21 cellular contexts compared by ENCODE assay signal in the genomic region with DNA sequence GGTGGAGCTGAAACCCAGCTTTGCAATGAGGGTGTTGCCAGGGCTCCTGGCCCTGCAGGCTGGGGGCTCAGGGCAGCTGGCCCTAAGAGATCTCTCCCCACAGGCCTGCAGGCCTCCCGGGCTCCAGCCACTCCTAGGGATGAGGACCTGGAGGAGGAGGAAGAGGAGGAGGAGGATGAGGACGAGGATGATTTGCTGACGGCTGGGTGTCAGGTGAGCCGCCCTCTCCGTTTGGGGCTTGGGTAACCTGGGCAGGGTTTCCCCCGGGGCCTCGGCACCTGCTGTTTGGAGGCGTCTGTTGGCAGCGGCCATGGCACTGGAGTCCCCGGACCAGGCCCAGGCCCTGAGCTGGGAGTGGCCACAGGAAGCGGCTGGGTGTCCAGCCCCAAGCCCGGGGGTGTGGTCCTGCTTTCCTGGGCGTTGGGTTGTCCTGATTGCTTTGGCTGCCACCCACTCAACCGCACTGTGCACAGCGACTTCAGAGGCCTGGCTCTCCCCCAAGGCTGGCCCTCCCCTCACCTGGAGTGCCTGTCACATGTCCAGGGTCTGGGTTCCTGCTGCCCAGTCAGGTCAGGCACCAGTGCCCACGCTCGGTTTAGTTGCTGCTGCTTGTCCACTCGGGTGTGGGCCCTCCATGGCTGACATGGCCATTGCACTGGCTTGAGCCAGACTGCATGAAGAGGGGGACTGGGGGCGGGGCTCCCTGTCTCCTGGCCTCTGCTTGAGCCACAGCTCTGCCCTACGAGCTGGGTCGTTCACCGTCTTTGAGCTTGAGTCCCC. TPM values are rescaled to one million over a fixed set of nuclear protein-coding genes. Genes with fewer than 3 reads are reported as not detected.
DNase-seq lines count a peak whose midpoint lies in the region; ATAC-seq, FAIRE-seq and TF ChIP-seq lines count a peak whose summit lies in the region.
"Had no signal": no experiment of that assay in that cellular context is flagged by ENCODE, and none has a peak within 500 bp of the region (broad histone marks: within the 10 kb centered on the region; RNA-seq: fewer than 3 reads in every experiment).

No MANE protein-coding gene starts in this region.

- H3K9me3 ChIP-seq in HepG2 (ENCODE audit: low read length): no peaks in the 10 kb centered on the region
- H3K9me3 ChIP-seq in right lobe of liver: no peaks in the 10 kb centered on the region
- no peaks in the 10 kb centered on the region for H3K9me3 ChIP-seq in thyroid gland
- H3K9me3 ChIP-seq: A549, Caco-2 had no signal

- intact Hi-C loops in activated CD8-positive, alpha-beta T cell treated with anti-CD3 and anti-CD28 coated beads for 36 hours (cut with micrococcal nuclease): no loop called here
- intact Hi-C loops in HepG2 (cut with micrococcal nuclease; ENCODE audit: unreplicated experiment): no loop called here
- intact Hi-C loops in right lobe of liver (cut with DNase I): no loop called here
- intact Hi-C loops in thyroid gland (cut with DNase I): no loop called here

- H3K4me3 Mint-ChIP-seq in activated CD8-positive, alpha-beta T cell treated with anti-CD3 and anti-CD28 coated beads for 36 hours: no peak overlapping the region
- no peak overlapping the region for H3K4me3 Mint-ChIP-seq in activated CD8-positive, alpha-beta T cell treated with anti-CD3 and anti-CD28 coated beads, Interleukin-2, amount 10 ng/mL, durations not matched to agents 7 days and 5 days
- no peak overlapping the region for H3K4me3 Mint-ChIP-seq in WTC11
- H3K4me3 Mint-ChIP-seq: CD4-positive, alpha-beta T cell; GM23338 had no signal

- H3K4me3 ChIP-seq in HepG2 (replicated peaks in 1 of 3; ENCODE audit: insufficient read depth in 1 of 3, low read depth in 2 of 3, low read length in 3 of 3): no peak overlapping the region
- no peak overlapping the region for H3K4me3 ChIP-seq in right lobe of liver
- H3K4me3 ChIP-seq in thyroid gland (replicated peaks in 1 of 3): no peak overlapping the region
- H3K4me3 ChIP-seq: A549, GM23338 had no signal

- CTCF ChIA-PET in activated CD8-positive, alpha-beta T cell treated with anti-CD3 and anti-CD28 coated beads for 36 hours (lab: Charles Lee): no interaction called here
- CTCF ChIA-PET in activated CD8-positive, alpha-beta T cell treated with anti-CD3 and anti-CD28 coated beads, Interleukin-2, amount 10 ng/mL, durations not matched to agents 7 days and 5 days (lab: Charles Lee): no interaction called here
- CTCF ChIA-PET in HepG2 (lab: Yijun Ruan, JAX; ENCODE audit: low intra/inter-chr PET ratio, low total read pairs) (no interaction called here), WTC11 (lab: Charles Lee) (no interaction called here)

- peaks cover 3% of the 10 kb centered on the region for H3K9me3 Mint-ChIP-seq in activated CD8-positive, alpha-beta T cell treated with anti-CD3 and anti-CD28 coated beads for 36 hours
- H3K9me3 Mint-ChIP-seq in activated CD8-positive, alpha-beta T cell treated with anti-CD3 and anti-CD28 coated beads, Interleukin-2, amount 10 ng/mL, durations not matched to agents 7 days and 5 days (ENCODE audit: insufficient read depth): no peaks in the 10 kb centered on the region
- no peaks in the 10 kb centered on the region for H3K9me3 Mint-ChIP-seq in WTC11
- H3K9me3 Mint-ChIP-seq: CD4-positive, alpha-beta T cell; GM23338 had no signal

- TF ChIP-seq EP300 in HepG2 (IDR thresholded peaks at IDR 0.05; ENCODE audit: low read depth in 2 of 2, low read length in 2 of 2): no peak
- TF ChIP-seq EP300 in HepG2 (CRISPR knock-in tag; IDR thresholded peaks at IDR 0.05; ENCODE audit: borderline replicate concordance): no peak

- no peak for TF ChIP-seq RAD21 in HepG2 (CRISPR knock-in tag; IDR thresholded peaks at IDR 0.05)

- H3K27ac ChIP-seq in HepG2 (ENCODE audit: extremely low read length, insufficient read depth, low read length) (no peak overlapping the region), right lobe of liver (no peak overlapping the region), thyroid gland (peak overlapping the region; percentile 88 to 93 (median 89))
- H3K27ac ChIP-seq: 22Rv1, A549, C4-2B had no signal

- peaks cover 19 to 46% of the 10 kb centered on the region in 2 experiments; a peak in 4 of 5 replicates for H3K36me3 ChIP-seq in HepG2 (replicated peaks in 1 of 2; ENCODE audit: control insufficient read depth in 1 of 2, insufficient read depth in 2 of 2, low read length in 2 of 2)
- peaks cover 0 to 37% (median 7%) of the 10 kb centered on the region in 4 donors for H3K36me3 ChIP-seq in right lobe of liver
- H3K36me3 ChIP-seq in thyroid gland: peaks cover 9 to 24% of the 10 kb centered on the region in 2 donors

- TF ChIP-seq CTCF in activated CD8-positive, alpha-beta T cell treated with anti-CD3 and anti-CD28 coated beads for 36 hours (IDR thresholded peaks at IDR 0.05): no peak
- TF ChIP-seq CTCF in HepG2 (CRISPR knock-in tag; IDR thresholded peaks at IDR 0.05): no peak
- no peak for TF ChIP-seq CTCF in right lobe of liver (IDR thresholded peaks at IDR 0.05)
- no peak for TF ChIP-seq CTCF in WTC11 (IDR thresholded peaks at IDR 0.05)
- peak in 1 of 6 experiments; percentile 13 for TF ChIP-seq CTCF in thyroid gland (IDR thresholded peaks at IDR 0.05)

- H3K27me3 Mint-ChIP-seq in activated CD8-positive, alpha-beta T cell treated with anti-CD3 and anti-CD28 coated beads for 36 hours: no peaks in the 10 kb centered on the region
- no peaks in the 10 kb centered on the region for H3K27me3 Mint-ChIP-seq in activated CD8-positive, alpha-beta T cell treated with anti-CD3 and anti-CD28 coated beads, Interleukin-2, amount 10 ng/mL, durations not matched to agents 7 days and 5 days (ENCODE audit: low read depth)
- no peaks in the 10 kb centered on the region for H3K27me3 Mint-ChIP-seq in WTC11 (ENCODE audit: low read depth)
- H3K27me3 Mint-ChIP-seq: CD4-positive, alpha-beta T cell had no signal

- H3K27ac Mint-ChIP-seq in activated CD8-positive, alpha-beta T cell treated with anti-CD3 and anti-CD28 coated beads for 36 hours: peak overlapping the region; percentile 34
- H3K27ac Mint-ChIP-seq in activated CD8-positive, alpha-beta T cell treated with anti-CD3 and anti-CD28 coated beads, Interleukin-2, amount 10 ng/mL, durations not matched to agents 7 days and 5 days: no peak overlapping the region
- H3K27ac Mint-ChIP-seq in WTC11: no peak overlapping the region
- H3K27ac Mint-ChIP-seq: CD4-positive, alpha-beta T cell; GM23338 had no signal

- H3K4me1 Mint-ChIP-seq in activated CD8-positive, alpha-beta T cell treated with anti-CD3 and anti-CD28 coated beads for 36 hours (ENCODE audit: low read depth): peaks cover 21% of the 10 kb centered on the region
- H3K4me1 Mint-ChIP-seq in activated CD8-positive, alpha-beta T cell treated with anti-CD3 and anti-CD28 coated beads, Interleukin-2, amount 10 ng/mL, durations not matched to agents 7 days and 5 days (ENCODE audit: low read depth): peaks cover 22% of the 10 kb centered on the region
- peaks cover 14% of the 10 kb centered on the region for H3K4me1 Mint-ChIP-seq in WTC11

- in situ Hi-C loops in HepG2 (cut with HindIII; ENCODE audit: extremely low pct_ligation_motif_present, low pct_unique_long_range_greater_than_20kb): no loop called here

- no peaks in the 10 kb centered on the region for H4K20me1 ChIP-seq in HepG2 (ENCODE audit: insufficient read depth, low read length)

- no peak overlapping the region for H2AFZ ChIP-seq in HepG2 (ENCODE audit: low read length)
- H2AFZ ChIP-seq: GM23338 had no signal

- POLR2A ChIA-PET in activated CD8-positive, alpha-beta T cell treated with anti-CD3 and anti-CD28 coated beads for 36 hours (lab: Charles Lee): no interaction called here
- POLR2A ChIA-PET in activated CD8-positive, alpha-beta T cell treated with anti-CD3 and anti-CD28 coated beads, Interleukin-2, amount 10 ng/mL, durations not matched to agents 7 days and 5 days (lab: Charles Lee): no interaction called here
- POLR2A ChIA-PET in HepG2 (lab: Yijun Ruan, JAX): no interaction called here
- POLR2A ChIA-PET in WTC11 (lab: Charles Lee): no interaction called here

- 98% methylated on average over 12 of the region's 22 CpGs for WGBS in HepG2 (ENCODE audit: low lambda C conversion rate)
- WGBS in right lobe of liver (ENCODE audit: insufficient coverage, low coverage, low lambda C conversion rate, missing lambda C conversion rate): no CpG with 5 or more reads among the region's 22 CpGs
- WGBS in thyroid gland, 2 donors: 41 to 69% methylated on average over 8 to 13 of the region's 22 CpGs

- H3K9ac ChIP-seq in HepG2 (ENCODE audit: insufficient read depth, low read depth, low read length): no peak overlapping the region

- no peak for TF ChIP-seq POLR2A in HepG2 (IDR thresholded peaks at IDR 0.05; ENCODE audit: insufficient read depth in 1 of 2, low read depth in 2 of 2, low read length in 2 of 2)
- no peak for TF ChIP-seq POLR2A in right lobe of liver (IDR thresholded peaks at IDR 0.05)
- TF ChIP-seq POLR2A in thyroid gland (IDR thresholded peaks at IDR 0.05): peak in 1 of 2 donors; percentile 43

- H3K27me3 ChIP-seq in HepG2 (ENCODE audit: control insufficient read depth in 1 of 2, insufficient read depth in 2 of 2, low read length in 2 of 2) (no peaks in the 10 kb centered on the region), right lobe of liver (no peaks in the 10 kb centered on the region), thyroid gland (no peaks in the 10 kb centered on the region)

- peaks cover 22% of the 10 kb centered on the region for H3K4me1 ChIP-seq in HepG2 (ENCODE audit: insufficient read depth, low read length)
- no peaks in the 10 kb centered on the region for H3K4me1 ChIP-seq in right lobe of liver
- H3K4me1 ChIP-seq in thyroid gland: peaks cover 25 to 54% of the 10 kb centered on the region in 2 donors
- H3K4me1 ChIP-seq: Caco-2 had no signal

- H3K4me2 ChIP-seq in HepG2 (ENCODE audit: low read depth, low read length): no peak overlapping the region
- H3K4me2 ChIP-seq: A549, GM23338 had no signal

- peaks cover 11% of the 10 kb centered on the region for H3K79me2 ChIP-seq in HepG2 (ENCODE audit: insufficient read depth, low read length)

- BruUV-seq in HepG2 (replicated peaks; lab: Mats Ljungman, UMichigan): no TSS peak

- no peak for FAIRE-seq in HepG2 (lab: Jason Lieb, UNC)
- FAIRE-seq: A549, D721Med, GM12892, GM18507, H54 had no signal

- peaks cover 38% of the 10 kb centered on the region for H3K36me3 Mint-ChIP-seq in activated CD8-positive, alpha-beta T cell treated with anti-CD3 and anti-CD28 coated beads for 36 hours (ENCODE audit: low read depth)
- peaks cover 69% of the 10 kb centered on the region for H3K36me3 Mint-ChIP-seq in activated CD8-positive, alpha-beta T cell treated with anti-CD3 and anti-CD28 coated beads, Interleukin-2, amount 10 ng/mL, durations not matched to agents 7 days and 5 days (ENCODE audit: low read depth)
- H3K36me3 Mint-ChIP-seq in WTC11: no peaks in the 10 kb centered on the region

- ATAC-seq in activated CD8-positive, alpha-beta T cell treated with anti-CD3 and anti-CD28 coated beads for 36 hours: no peak
- no peak for ATAC-seq in activated CD8-positive, alpha-beta T cell treated with anti-CD3 and anti-CD28 coated beads, Interleukin-2, amount 10 ng/mL, durations not matched to agents 7 days and 5 days
- ATAC-seq in HepG2: no peak
- no peak for ATAC-seq in right lobe of liver
- no peak for ATAC-seq in WTC11
- ATAC-seq: A549, GM23338, HCT116 had no signal

- no peak for DNase-seq in activated CD8-positive, alpha-beta T cell treated with anti-CD3 and anti-CD28 coated beads for 36 hours
- DNase-seq in activated CD8-positive, alpha-beta T cell treated with anti-CD3 and anti-CD28 coated beads, Interleukin-2, amount 10 ng/mL, durations not matched to agents 7 days and 5 days: no peak
- DNase-seq in HepG2 (ENCODE audit: low spot score) (no peak), right lobe of liver (no peak), WTC11 (ENCODE audit: low spot score) (no peak), thyroid gland (peak; percentile 100), cerebellar nuclear complex (lab: John Stamatoyannopoulos, UW) (no peak), activated gamma-delta T cell treated with Interleukin-2 at 50 U/mL for 16 hours (no peak)
- DNase-seq: AML-193; Caco-2; CD4-positive, alpha-beta T cell; GDM1 had no signal

RNA-seq across cellular contexts. Expression of gene ZNF316, which starts 5.9 kb away (rescaled TPM):
- 10 to 100 TPM; 17.7 to 18.8 TPM for total RNA-seq in activated CD8-positive, alpha-beta T cell treated with anti-CD3 and anti-CD28 coated beads for 36 hours
- 10 to 100 TPM; 24.2 to 26.8 TPM for total RNA-seq in activated CD8-positive, alpha-beta T cell treated with anti-CD3 and anti-CD28 coated beads, Interleukin-2, amount 10 ng/mL, durations not matched to agents 7 days and 5 days
- total RNA-seq in HepG2 (2016; rRNA removed; fragmentation: Illumina TruSeq; extraction: Trizol): 5.3 and 9.9 TPM in 2 replicates
- 1.4 and 1.9 TPM in 2 replicates for total RNA-seq in HepG2 (2016; cell fraction: cytosol; rRNA removed; fragmentation: Illumina TruSeq; extraction: Trizol; ENCODE audit: low read depth)
- total RNA-seq in HepG2 (2016; cell fraction: insoluble cytoplasmic fraction; rRNA removed; fragmentation: Illumina TruSeq; extraction: Trizol): 3.8 and 8.2 TPM in 2 replicates
- 1.5 and 1.9 TPM in 2 replicates for total RNA-seq in HepG2 (2016; cell fraction: membrane; rRNA removed; fragmentation: Illumina TruSeq; extraction: Trizol)
- total RNA-seq in HepG2 (2016; cell fraction: nucleus; rRNA removed; fragmentation: Illumina TruSeq; extraction: Trizol): 6.6 and 7.7 TPM in 2 replicates
- 4.3 and 5.6 TPM in 2 replicates for polyA plus RNA-seq in HepG2 (2011; rRNA removed)
- 2.3 and 3.2 TPM in 2 replicates for polyA plus RNA-seq in HepG2 (2011; cell fraction: cytosol; rRNA removed)
- polyA plus RNA-seq in HepG2 (2011; cell fraction: nucleus; rRNA removed): 35.5 and 38.7 TPM in 2 replicates
- polyA plus RNA-seq in HepG2 (2012): 10.3 and 12.2 TPM in 2 replicates
- polyA plus RNA-seq in HepG2 (2016; cell fraction: cytosol; fragmentation: Illumina TruSeq; extraction: Trizol; ENCODE audit: low read depth): 0.19 and 0.27 TPM in 2 replicates
- polyA plus RNA-seq in HepG2 (2016; cell fraction: insoluble cytoplasmic fraction; fragmentation: Illumina TruSeq; extraction: Trizol; ENCODE audit: low read depth): 3.8 and 4.0 TPM in 2 replicates
- polyA plus RNA-seq in HepG2 (2016; cell fraction: membrane; fragmentation: Illumina TruSeq; extraction: Trizol; ENCODE audit: low read depth): 0.60 and 1.1 TPM in 2 replicates
- polyA plus RNA-seq in HepG2 (2016; cell fraction: nucleus; fragmentation: Illumina TruSeq; extraction: Trizol; ENCODE audit: insufficient read depth, low read depth): 31.1 and 32.1 TPM in 2 replicates
- polyA minus RNA-seq in HepG2 (2011; rRNA and poly(A)+ RNA removed; ENCODE audit: low replicate concordance): 4.5 and 7.7 TPM in 2 replicates
- 3.2 and 3.8 TPM in 2 replicates for polyA minus RNA-seq in HepG2 (2011; cell fraction: cytosol; rRNA and poly(A)+ RNA removed)
- 5.9 and 7.0 TPM in 2 replicates for polyA minus RNA-seq in HepG2 (2011; cell fraction: nucleus; rRNA and poly(A)+ RNA removed)
- total RNA-seq in right lobe of liver: 10 to 100 TPM in 4 of 6 experiments, 1 to 10 TPM in 2; 9.5 to 25.1 (median 15.2) TPM
- total RNA-seq in WTC11 (2021): 15.1 to 19.9 TPM (median 18.8 TPM) in 3 replicates
- total RNA-seq in thyroid gland: 10 to 100 TPM; 40.6 to 63.7 (median 49.5) TPM

RNA-seq across cellular contexts. Expression of gene ZNF853, which starts 27.6 kb away (rescaled TPM):
- total RNA-seq in activated CD8-positive, alpha-beta T cell treated with anti-CD3 and anti-CD28 coated beads for 36 hours: 1 to 10 TPM; 1.3 to 1.8 TPM
- total RNA-seq in activated CD8-positive, alpha-beta T cell treated with anti-CD3 and anti-CD28 coated beads, Interleukin-2, amount 10 ng/mL, durations not matched to agents 7 days and 5 days: 1 to 10 TPM in 1 of 2 experiments, under 1 TPM in 1; 0.78 to 1.0 TPM
- total RNA-seq in HepG2 (2016; rRNA removed; fragmentation: Illumina TruSeq; extraction: Trizol) (2.1 and 2.5 TPM in 2 replicates), right lobe of liver (under 1 TPM; 0.20 to 0.98 (median 0.37) TPM), WTC11 (2021) (7.7 to 8.0 TPM (median 8.0 TPM) in 3 replicates), thyroid gland (10 to 100 TPM; 17.2 to 27.4 (median 22.1) TPM)
- 0.61 and 1.3 TPM in 2 replicates for total RNA-seq in HepG2 (2016; cell fraction: cytosol; rRNA removed; fragmentation: Illumina TruSeq; extraction: Trizol; ENCODE audit: low read depth)
- 1.9 and 2.0 TPM in 2 replicates for total RNA-seq in HepG2 (2016; cell fraction: insoluble cytoplasmic fraction; rRNA removed; fragmentation: Illumina TruSeq; extraction: Trizol)
- total RNA-seq in HepG2 (2016; cell fraction: membrane; rRNA removed; fragmentation: Illumina TruSeq; extraction: Trizol): 3.2 and 3.3 TPM in 2 replicates
- 1.5 and 1.9 TPM in 2 replicates for total RNA-seq in HepG2 (2016; cell fraction: nucleus; rRNA removed; fragmentation: Illumina TruSeq; extraction: Trizol)
- 6.2 and 10.8 TPM in 2 replicates for polyA plus RNA-seq in HepG2 (2011; rRNA removed)
- polyA plus RNA-seq in HepG2 (2011; cell fraction: cytosol; rRNA removed): 7.2 and 8.2 TPM in 2 replicates
- 4.4 and 5.8 TPM in 2 replicates for polyA plus RNA-seq in HepG2 (2011; cell fraction: nucleus; rRNA removed)
- polyA plus RNA-seq in HepG2 (2012): 4.2 and 5.1 TPM in 2 replicates
- polyA plus RNA-seq in HepG2 (2016; cell fraction: cytosol; fragmentation: Illumina TruSeq; extraction: Trizol; ENCODE audit: low read depth): 1.6 and 1.7 TPM in 2 replicates
- polyA plus RNA-seq in HepG2 (2016; cell fraction: insoluble cytoplasmic fraction; fragmentation: Illumina TruSeq; extraction: Trizol; ENCODE audit: low read depth): 3.6 and 4.7 TPM in 2 replicates
- 4.5 and 5.2 TPM in 2 replicates for polyA plus RNA-seq in HepG2 (2016; cell fraction: membrane; fragmentation: Illumina TruSeq; extraction: Trizol; ENCODE audit: low read depth)
- 3.6 and 4.1 TPM in 2 replicates for polyA plus RNA-seq in HepG2 (2016; cell fraction: nucleus; fragmentation: Illumina TruSeq; extraction: Trizol; ENCODE audit: insufficient read depth, low read depth)
- 0.16 and 14.3 TPM in 2 replicates for polyA minus RNA-seq in HepG2 (2011; rRNA and poly(A)+ RNA removed; ENCODE audit: low replicate concordance)
- polyA minus RNA-seq in HepG2 (2011; cell fraction: cytosol; rRNA and poly(A)+ RNA removed): 6.0 and 8.6 TPM in 2 replicates
- 1.7 and 2.9 TPM in 2 replicates for polyA minus RNA-seq in HepG2 (2011; cell fraction: nucleus; rRNA and poly(A)+ RNA removed)

RNA-seq across cellular contexts. Expression of gene INTS15, which starts 53.2 kb away (rescaled TPM):
- total RNA-seq in activated CD8-positive, alpha-beta T cell treated with anti-CD3 and anti-CD28 coated beads for 36 hours: 10 to 100 TPM; 26.8 to 29.8 TPM
- total RNA-seq in activated CD8-positive, alpha-beta T cell treated with anti-CD3 and anti-CD28 coated beads, Interleukin-2, amount 10 ng/mL, durations not matched to agents 7 days and 5 days: 10 to 100 TPM; 40.9 to 42.7 TPM
- total RNA-seq in HepG2 (2016; rRNA removed; fragmentation: Illumina TruSeq; extraction: Trizol): 8.7 and 16.3 TPM in 2 replicates
- 6.0 and 7.2 TPM in 2 replicates for total RNA-seq in HepG2 (2016; cell fraction: cytosol; rRNA removed; fragmentation: Illumina TruSeq; extraction: Trizol; ENCODE audit: low read depth)
- total RNA-seq in HepG2 (2016; cell fraction: insoluble cytoplasmic fraction; rRNA removed; fragmentation: Illumina TruSeq; extraction: Trizol): 9.9 and 14.0 TPM in 2 replicates
- total RNA-seq in HepG2 (2016; cell fraction: membrane; rRNA removed; fragmentation: Illumina TruSeq; extraction: Trizol): 11.2 and 14.4 TPM in 2 replicates
- 11.9 and 12.9 TPM in 2 replicates for total RNA-seq in HepG2 (2016; cell fraction: nucleus; rRNA removed; fragmentation: Illumina TruSeq; extraction: Trizol)
- polyA plus RNA-seq in HepG2 (2011; rRNA removed): 23.3 and 25.7 TPM in 2 replicates
- polyA plus RNA-seq in HepG2 (2011; cell fraction: cytosol; rRNA removed): 20.5 and 21.6 TPM in 2 replicates
- polyA plus RNA-seq in HepG2 (2011; cell fraction: nucleus; rRNA removed): 35.7 and 36.4 TPM in 2 replicates
- 15.0 and 22.4 TPM in 2 replicates for polyA plus RNA-seq in HepG2 (2012)
- polyA plus RNA-seq in HepG2 (2016; cell fraction: cytosol; fragmentation: Illumina TruSeq; extraction: Trizol; ENCODE audit: low read depth): 8.3 and 10.5 TPM in 2 replicates
- polyA plus RNA-seq in HepG2 (2016; cell fraction: insoluble cytoplasmic fraction; fragmentation: Illumina TruSeq; extraction: Trizol; ENCODE audit: low read depth): 14.6 and 18.9 TPM in 2 replicates
- polyA plus RNA-seq in HepG2 (2016; cell fraction: membrane; fragmentation: Illumina TruSeq; extraction: Trizol; ENCODE audit: low read depth): 17.1 and 18.2 TPM in 2 replicates
- polyA plus RNA-seq in HepG2 (2016; cell fraction: nucleus; fragmentation: Illumina TruSeq; extraction: Trizol; ENCODE audit: insufficient read depth, low read depth): 25.3 and 31.3 TPM in 2 replicates
- 22.2 and 22.4 TPM in 2 replicates for polyA minus RNA-seq in HepG2 (2011; rRNA and poly(A)+ RNA removed; ENCODE audit: low replicate concordance)
- 9.6 and 10.0 TPM in 2 replicates for polyA minus RNA-seq in HepG2 (2011; cell fraction: cytosol; rRNA and poly(A)+ RNA removed)
- 11.3 and 12.3 TPM in 2 replicates for polyA minus RNA-seq in HepG2 (2011; cell fraction: nucleus; rRNA and poly(A)+ RNA removed)
- total RNA-seq in right lobe of liver: 10 to 100 TPM; 10.2 to 16.6 (median 14.0) TPM
- total RNA-seq in WTC11 (2021): 25.6 to 28.2 TPM (median 27.6 TPM) in 3 replicates
- 10 to 100 TPM; 22.7 to 42.9 (median 31.9) TPM for total RNA-seq in thyroid gland

Comparison
In these comparisons a context has a peak if more than half of its experiments do, and no peak if none do; other contexts are left out.
1. DNase-seq: peak in thyroid gland (2 of 2); none in activated CD8-positive, alpha-beta T cell treated with anti-CD3 and anti-CD28 coated beads for 36 hours (single experiment), activated CD8-positive, alpha-beta T cell treated with anti-CD3 and anti-CD28 coated beads, Interleukin-2, amount 10 ng/mL, durations not matched to agents 7 days and 5 days (single experiment), HepG2 (single experiment), right lobe of liver (0 of 3), WTC11 (single experiment), cerebellar nuclear complex (0 of 2) and activated gamma-delta T cell treated with Interleukin-2 at 50 U/mL for 16 hours (single experiment).
2. H3K27ac ChIP-seq: peak in thyroid gland (3 of 3); none in HepG2 (single experiment) and right lobe of liver (0 of 3).